ENCODE assay signal across 12 cellular contexts in the genomic region with DNA sequence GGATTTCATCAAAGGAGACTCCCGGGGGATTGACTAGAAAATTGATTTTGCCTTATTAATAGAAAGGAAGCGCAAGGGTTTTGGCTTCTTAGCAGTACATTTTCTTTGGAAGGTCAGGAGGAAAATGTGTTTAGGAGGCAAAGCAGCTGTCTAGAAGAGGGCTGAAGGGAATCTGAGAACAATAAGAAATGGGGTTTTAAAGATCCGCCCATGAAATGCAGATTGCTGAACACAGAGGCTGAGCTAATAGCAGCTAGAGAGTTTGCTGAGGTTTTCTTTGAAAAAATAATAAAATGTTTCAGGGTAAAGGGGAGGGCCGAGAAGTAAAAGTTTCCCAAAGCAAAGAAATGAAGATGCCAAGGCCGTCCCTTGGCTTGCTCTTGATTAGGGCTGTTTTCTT. TPM values are rescaled to one million over a fixed set of nuclear protein-coding genes. Genes with fewer than 3 reads are reported as not detected.
DNase-seq lines count a peak whose midpoint lies in the region; ATAC-seq and TF ChIP-seq lines count a peak whose summit lies in the region.
"Had no signal": no experiment of that assay in that cellular context is flagged by ENCODE, and none has a peak within 500 bp of the region (broad histone marks: within the 10 kb centered on the region; RNA-seq: fewer than 3 reads in every experiment).

No MANE protein-coding gene starts in this region.

- H3K9me2 ChIP-seq in GM23338 (ENCODE audit: insufficient read depth): no peaks in the 10 kb centered on the region

- H3K4me3 Mint-ChIP-seq in GM23338: no peak overlapping the region
- peak overlapping the region; percentile 72 for H3K4me3 Mint-ChIP-seq in chondrocyte (ENCODE audit: unreplicated experiment)
- no peak overlapping the region for H3K4me3 Mint-ChIP-seq in activated T-helper 17 cell treated with anti-CD3 and anti-CD28 coated beads, Interleukin-2, amount 50 U/mL, for 72 hours
- H3K4me3 Mint-ChIP-seq: activated B cell treated with CpG ODN at 0.5 μM for 24 hours; activated naive CD8-positive, alpha-beta T cell treated with anti-CD3 and anti-CD28 coated beads for 36 hours had no signal

- ATAC-seq in GM23338: no peak
- ATAC-seq in activated T-helper 17 cell treated with anti-CD3 and anti-CD28 coated beads, Interleukin-2, amount 50 U/mL, for 72 hours (replicated peaks): no peak

- H3K4me3 ChIP-seq in GM23338 (no peak overlapping the region), mesodermal cell (ENCODE audit: extremely low read depth, insufficient read depth, low read length, poor library complexity, severe bottlenecking) (no peak overlapping the region), skin epidermis (no peak overlapping the region)

- H3K36me3 ChIP-seq in GM23338 (ENCODE audit: insufficient read depth) (no peaks in the 10 kb centered on the region), mesodermal cell (ENCODE audit: control insufficient read depth, insufficient read depth, low read length) (peaks cover 3% of the 10 kb centered on the region)

- TF ChIP-seq CTCF in GM23338 (conservative IDR thresholded peaks at IDR 0.05; ENCODE audit: low read depth in 2 of 2): no peak
- TF ChIP-seq CTCF in chondrocyte (IDR thresholded peaks at IDR 0.05): no peak

- no peaks in the 10 kb centered on the region for H3K9me3 ChIP-seq in mesodermal cell (ENCODE audit: control insufficient read depth, low read length)

- H3K27ac ChIP-seq in GM23338 (ENCODE audit: low read depth): no peak overlapping the region
- H3K27ac ChIP-seq in mesodermal cell (ENCODE audit: low read depth, low read length, severe bottlenecking): peak overlapping the region; percentile 82
- H3K27ac ChIP-seq in skin epidermis: peak overlapping the region in 13 of 21 experiments; percentile 16 to 72 (median 53)

- peaks cover 5% of the 10 kb centered on the region; the same call in 1 of the 2 replicates for H3F3A ChIP-seq in GM23338 (replicated peaks; ENCODE audit: low read depth)

- no peaks in the 10 kb centered on the region for H4K20me1 ChIP-seq in GM23338 (replicated peaks; ENCODE audit: insufficient read depth)

- H3K4me1 ChIP-seq in GM23338 (ENCODE audit: insufficient read depth) (peaks cover 41% of the 10 kb centered on the region), mesodermal cell (ENCODE audit: control insufficient read depth, insufficient read depth, low read length, poor library complexity, severe bottlenecking) (peaks cover 17% of the 10 kb centered on the region)

- no peaks in the 10 kb centered on the region for H3K79me2 ChIP-seq in GM23338 (replicated peaks; ENCODE audit: insufficient read depth)

- no peaks in the 10 kb centered on the region for H3K9me3 Mint-ChIP-seq in GM23338
- no peaks in the 10 kb centered on the region for H3K9me3 Mint-ChIP-seq in chondrocyte (ENCODE audit: low read depth)
- no peaks in the 10 kb centered on the region for H3K9me3 Mint-ChIP-seq in activated T-helper 17 cell treated with anti-CD3 and anti-CD28 coated beads, Interleukin-2, amount 50 U/mL, for 72 hours
- H3K9me3 Mint-ChIP-seq: activated B cell treated with CpG ODN at 0.5 μM for 24 hours; activated naive CD8-positive, alpha-beta T cell treated with anti-CD3 and anti-CD28 coated beads for 36 hours had no signal

- H3K4me2 ChIP-seq in GM23338: peak overlapping the region; percentile 58; the same call in 1 of the 2 replicates

- in situ Hi-C loops in ACHN (cut with HindIII; ENCODE audit: low pct_ligation_motif_present, low pct_unique_long_range_greater_than_20kb, low sequenced_read_pairs): no loop called here

- H3K36me3 Mint-ChIP-seq in GM23338 (ENCODE audit: low read depth): no peaks in the 10 kb centered on the region
- peaks cover 11% of the 10 kb centered on the region for H3K36me3 Mint-ChIP-seq in chondrocyte (ENCODE audit: low read depth)
- H3K36me3 Mint-ChIP-seq in activated T-helper 17 cell treated with anti-CD3 and anti-CD28 coated beads, Interleukin-2, amount 50 U/mL, for 72 hours (ENCODE audit: low read depth): no peaks in the 10 kb centered on the region
- H3K36me3 Mint-ChIP-seq: activated naive CD8-positive, alpha-beta T cell treated with anti-CD3 and anti-CD28 coated beads for 36 hours had no signal

- DNase-seq in GM23338 (ENCODE audit: low spot score): no peak
- DNase-seq in chondrocyte (ENCODE audit: low spot score): no peak
- no peak for DNase-seq in activated effector memory CD4-positive, alpha-beta T cell treated with anti-CD3 and anti-CD28 coated beads, Interleukin-2, amount 50 U/mL, for 16 hours
- no peak for DNase-seq in ACHN
- no peak for DNase-seq in GOT3 (lab: John Stamatoyannopoulos, UW)
- DNase-seq: activated B cell treated with CpG ODN at 0.5 μM for 24 hours; activated naive CD8-positive, alpha-beta T cell treated with anti-CD3 and anti-CD28 coated beads for 36 hours; OCI-M1; SW 1271 had no signal

- H3K4me1 Mint-ChIP-seq in GM23338: peaks cover 31% of the 10 kb centered on the region
- peaks cover 79% of the 10 kb centered on the region for H3K4me1 Mint-ChIP-seq in chondrocyte (ENCODE audit: low read depth)
- peaks cover 4% of the 10 kb centered on the region for H3K4me1 Mint-ChIP-seq in activated T-helper 17 cell treated with anti-CD3 and anti-CD28 coated beads, Interleukin-2, amount 50 U/mL, for 72 hours
- H3K4me1 Mint-ChIP-seq: activated naive CD8-positive, alpha-beta T cell treated with anti-CD3 and anti-CD28 coated beads for 36 hours had no signal

- WGBS in mesodermal cell (ENCODE audit: insufficient coverage in 2 of 2), 2 experiments: 83 to 86% methylated on average over 5 of the region's 5 CpGs

- peaks cover 24% of the 10 kb centered on the region for H3K27me3 Mint-ChIP-seq in GM23338 (ENCODE audit: insufficient read depth, low read depth, poor library complexity)
- no peaks in the 10 kb centered on the region for H3K27me3 Mint-ChIP-seq in chondrocyte (ENCODE audit: low read depth)
- H3K27me3 Mint-ChIP-seq in activated T-helper 17 cell treated with anti-CD3 and anti-CD28 coated beads, Interleukin-2, amount 50 U/mL, for 72 hours: peaks cover 59% of the 10 kb centered on the region

- H3K27me3 ChIP-seq in GM23338 (ENCODE audit: insufficient read depth): peaks cover 50% of the 10 kb centered on the region

- H3K27ac Mint-ChIP-seq in GM23338 (no peak overlapping the region), chondrocyte (ENCODE audit: unreplicated experiment) (peak overlapping the region; percentile 96)
- H3K27ac Mint-ChIP-seq in activated T-helper 17 cell treated with anti-CD3 and anti-CD28 coated beads, Interleukin-2, amount 50 U/mL, for 72 hours: no peak overlapping the region
- H3K27ac Mint-ChIP-seq: activated B cell treated with CpG ODN at 0.5 μM for 24 hours; activated naive CD8-positive, alpha-beta T cell treated with anti-CD3 and anti-CD28 coated beads for 36 hours had no signal

- H2AFZ ChIP-seq in GM23338: peak overlapping the region; percentile 66

RNA-seq across cellular contexts. Expression of gene SERTAD4, which starts 4.9 kb away (rescaled TPM):
- 1.0 and 1.6 TPM in 2 replicates for total RNA-seq in GM23338 (2014; rRNA removed; shearing (Covaris generic))
- polyA plus RNA-seq in GM23338 (2016; fragmentation: Nextera tagmentation; extraction: Ambion mirVana): 1.3 and 1.4 TPM in 2 replicates
- 39.1 to 71.7 TPM (median 43.5 TPM) in 3 replicates for total RNA-seq in chondrocyte
- polyA plus RNA-seq in mesodermal cell (2013, experiment 1 of 2): 7.3 TPM
- 7.9 TPM for polyA plus RNA-seq in mesodermal cell (2013, experiment 2 of 2)
- not detected for total RNA-seq in activated T-helper 17 cell treated with anti-CD3 and anti-CD28 coated beads, Interleukin-2, amount 50 U/mL, for 72 hours
- total RNA-seq: activated B cell treated with CpG ODN at 0.5 μM for 24 hours; activated naive CD8-positive, alpha-beta T cell treated with anti-CD3 and anti-CD28 coated beads for 36 hours had no signal

Comparison
In these comparisons a context has a peak if more than half of its experiments do, and no peak if none do; other contexts are left out.
1. RNA of gene SERTAD4, which starts 4.9 kb away (total RNA-seq): 39.1 to 71.7 TPM in chondrocyte; 1.0 to 1.6 TPM in GM23338 and not detected in activated T-helper 17 cell treated with anti-CD3 and anti-CD28 coated beads, Interleukin-2, amount 50 U/mL, for 72 hours; every median in the first group is over 10 times any median in the second.